In genomic region chr15:95086543-95087252, GRCh38 we compare ENCODE assay signal across 14 cellular contexts.
DNase-seq lines count a peak whose midpoint lies in the region; ATAC-seq and TF ChIP-seq lines count a peak whose summit lies in the region.
"Had no signal": no experiment of that assay in that cellular context is flagged by ENCODE, and none has a peak within 500 bp of the region (broad histone marks: within the 10 kb centered on the region; RNA-seq: fewer than 3 reads in every experiment).

No MANE protein-coding gene starts in this region.

- H3K27me3 ChIP-seq in MM.1S (replicated peaks; ENCODE audit: insufficient read depth, low read length), result no peaks in the 10 kb centered on the region

- no peaks in the 10 kb centered on the region for H3K36me3 ChIP-seq in MM.1S (replicated peaks; ENCODE audit: insufficient read depth, low read length)

- H2AFZ ChIP-seq in MM.1S (ENCODE audit: low read length), result no peak overlapping the region

- no peak for ATAC-seq in HG02852 (IDR thresholded peaks at IDR 0.05; ENCODE audit: unreplicated experiment)
- ATAC-seq in GM21367 (IDR thresholded peaks at IDR 0.05; ENCODE audit: unreplicated experiment), result no peak

- no peaks in the 10 kb centered on the region for H3K79me2 ChIP-seq in MM.1S (ENCODE audit: low read length)

- H3K27ac ChIP-seq in coronary artery, result peak overlapping the region; percentile 15 to 23
- H3K27ac ChIP-seq in MM.1S (ENCODE audit: low read length), result no peak overlapping the region
- H3K27ac ChIP-seq: VCaP had no signal

- H3K4me3 ChIP-seq in coronary artery (peak overlapping the region; percentile 13), MM.1S (ENCODE audit: low read length) (no peak overlapping the region)
- H3K4me3 ChIP-seq: lung had no signal

- no peak for TF ChIP-seq CTCF in coronary artery (IDR thresholded peaks at IDR 0.05)
- TF ChIP-seq CTCF in MM.1S (IDR thresholded peaks at IDR 0.05; ENCODE audit: low read length), result no peak

- H3K4me2 ChIP-seq in MM.1S (ENCODE audit: low read depth, low read length), result no peak overlapping the region

- no peaks in the 10 kb centered on the region for H3K4me1 ChIP-seq in MM.1S (ENCODE audit: low read length)

- H3F3A ChIP-seq in MM.1S (ENCODE audit: insufficient read depth, low read length), result no peaks in the 10 kb centered on the region

- DNase-seq in AG08396 (ENCODE audit: low spot score), result peak; percentile 2
- peak; percentile 26 for DNase-seq in HT-29 (ENCODE audit: low spot score)
- DNase-seq in coronary artery (ENCODE audit: low spot score), result no peak
- DNase-seq in left kidney (ENCODE audit: low read depth, low spot score), result peak; percentile 34
- DNase-seq in NCI-H2227 (lab: John Stamatoyannopoulos, UW; ENCODE audit: unreplicated experiment), result no peak
- no peak for DNase-seq in MM.1S
- DNase-seq: activated T-cell treated with anti-CD3 and anti-CD28 coated beads, Interleukin-2, amount 50 U/mL, for 24 hours; central memory CD4-positive, alpha-beta T cell; NCI-H446; SHP77 treated with DMSO at 0.1 percent for 48 hours had no signal

- no peaks in the 10 kb centered on the region for H3K9me2 ChIP-seq in MM.1S (replicated peaks; ENCODE audit: insufficient read depth, low read length)

- no peaks in the 10 kb centered on the region for H3K9me3 ChIP-seq in MM.1S (replicated peaks; ENCODE audit: insufficient read depth, low read length)

- H3K9ac ChIP-seq in MM.1S (ENCODE audit: low read length), result no peak overlapping the region

- no peaks in the 10 kb centered on the region for H4K20me1 ChIP-seq in MM.1S (ENCODE audit: insufficient read depth, low read length)

Comparison
In these comparisons a context has a peak if more than half of its experiments do, and no peak if none do; other contexts are left out.
1. DNase-seq: peak in AG08396 (single experiment), HT-29 (single experiment) and left kidney (single experiment); none in coronary artery (single experiment), NCI-H2227 (single experiment) and MM.1S (single experiment).